Comparison of ENCODE assay signal across 8 cellular contexts in genomic region chr10:119025336-119025735, GRCh38. TPM values are rescaled to one million over a fixed set of nuclear protein-coding genes. Genes with fewer than 3 reads are reported as not detected.
DNase-seq lines count a peak whose midpoint lies in the region; ATAC-seq and TF ChIP-seq lines count a peak whose summit lies in the region.

No MANE protein-coding gene starts in this region.

- H3K9me3 Mint-ChIP-seq in activated T-helper 17 cell treated with anti-CD3 and anti-CD28 coated beads, Interleukin-2, amount 50 U/mL, for 72 hours: no peaks in the 10 kb centered on the region

- peak; percentile 63 for DNase-seq in HCEC 1CT
- DNase-seq in heart left ventricle: peak; percentile 82 to 96 (median 90)
- DNase-seq in smooth muscle cell of the brain vasculature (ENCODE audit: low read depth, low spot score): peak; percentile 47
- no peak for DNase-seq in activated CD4-positive, alpha-beta T cell treated with anti-CD3 and anti-CD28 coated beads, Interleukin-2, amount 50 U/mL, for 4 hours

- H3K4me1 Mint-ChIP-seq in activated T-helper 17 cell treated with anti-CD3 and anti-CD28 coated beads, Interleukin-2, amount 50 U/mL, for 72 hours: peaks cover 3% of the 10 kb centered on the region

- no peak overlapping the region for H3K27ac Mint-ChIP-seq in activated T-helper 17 cell treated with anti-CD3 and anti-CD28 coated beads, Interleukin-2, amount 50 U/mL, for 72 hours

- TF ChIP-seq POLR2A in heart left ventricle (IDR thresholded peaks at IDR 0.05): no peak

- WGBS in heart left ventricle, 4 donors: 17 to 40% (median 20%) methylated on average over 1 to 7 of the region's 7 CpGs

- H3K36me3 ChIP-seq in heart left ventricle: no peaks in the 10 kb centered on the region

- no peaks in the 10 kb centered on the region for H3K27me3 Mint-ChIP-seq in activated T-helper 17 cell treated with anti-CD3 and anti-CD28 coated beads, Interleukin-2, amount 50 U/mL, for 72 hours

- no peak overlapping the region for H3K4me3 ChIP-seq in heart left ventricle

- peak in 2 of 12 donors; percentile 9 to 34 for TF ChIP-seq CTCF in heart left ventricle (IDR thresholded peaks at IDR 0.05)

- H3K4me1 ChIP-seq in heart left ventricle: peaks cover 0 to 36% (median 18%) of the 10 kb centered on the region in 12 donors

- peak overlapping the region in 11 of 12 donors; percentile 73 to 95 (median 87) for H3K27ac ChIP-seq in heart left ventricle

- H3K27me3 ChIP-seq in heart left ventricle: peaks cover 0 to 5% (median 0%) of the 10 kb centered on the region in 9 donors

- no peak overlapping the region for H3K4me3 Mint-ChIP-seq in activated T-helper 17 cell treated with anti-CD3 and anti-CD28 coated beads, Interleukin-2, amount 50 U/mL, for 72 hours

- intact Hi-C loops in heart left ventricle (cut with DNase I): loop anchor here in 7 of 10 donors (2.0 to 10.0 kb wide), 8 partner anchors 58 to 461 kb away; partner anchors contain the start of gene CACUL1 (in 2 of the 7)

- no peaks in the 10 kb centered on the region for H3K9me3 ChIP-seq in heart left ventricle

- no peaks in the 10 kb centered on the region for H3K36me3 Mint-ChIP-seq in activated T-helper 17 cell treated with anti-CD3 and anti-CD28 coated beads, Interleukin-2, amount 50 U/mL, for 72 hours (ENCODE audit: low read depth)

- ATAC-seq in SK-N-SH treated with all-trans-retinoic acid at 6 μM for 48 hours (peak; percentile 63), heart left ventricle (peak; percentile 62 to 86 (median 78)), HG03196 (IDR thresholded peaks at IDR 0.05; ENCODE audit: unreplicated experiment) (no peak), HG03460 (IDR thresholded peaks at IDR 0.05; ENCODE audit: unreplicated experiment) (no peak)
- ATAC-seq in activated T-helper 17 cell treated with anti-CD3 and anti-CD28 coated beads, Interleukin-2, amount 50 U/mL, for 72 hours (replicated peaks): no peak

TF ChIP-seq in SK-N-SH treated with all-trans-retinoic acid at 6 μM for 48 hours, 23 proteins besides CTCF, POLR2A, EP300 and RAD21:
- TF ChIP-seq ZFP30 (CRISPR knock-in tag; IDR thresholded peaks at IDR 0.05) (no peak), ESRRG (CRISPR knock-in tag; IDR thresholded peaks at IDR 0.05) (no peak), PATZ1 (CRISPR knock-in tag; IDR thresholded peaks at IDR 0.05; ENCODE audit: borderline replicate concordance) (no peak), ZNF8 (CRISPR knock-in tag; IDR thresholded peaks at IDR 0.05) (no peak), CSRNP3 (CRISPR knock-in tag; IDR thresholded peaks at IDR 0.05) (no peak), ZFP3 (CRISPR knock-in tag; IDR thresholded peaks at IDR 0.05) (no peak), RARB (CRISPR knock-in tag; IDR thresholded peaks at IDR 0.05) (no peak), TCF4 (CRISPR knock-in tag; IDR thresholded peaks at IDR 0.05; ENCODE audit: borderline replicate concordance) (no peak)

RNA-seq across cellular contexts. Expression of gene NANOS1, which starts 4.2 kb away (rescaled TPM):
- 10 to 100 TPM in 4 of 9 donors, 1 to 10 TPM in 5; 3.3 to 35.5 (median 8.8) TPM for total RNA-seq in heart left ventricle
- polyA plus RNA-seq in heart left ventricle: 10 to 100 TPM in 1 of 2 donors, 1 to 10 TPM in 1; 7.1 to 41.4 TPM
- under 1 TPM; 0.11 to 0.30 TPM for total RNA-seq in activated T-helper 17 cell treated with anti-CD3 and anti-CD28 coated beads, Interleukin-2, amount 50 U/mL, for 72 hours

RNA-seq across cellular contexts. Expression of gene EIF3A, which starts 55.3 kb away (rescaled TPM):
- total RNA-seq in heart left ventricle: 100 to 1,000 TPM in 6 of 9 donors, 10 to 100 TPM in 3; 80.3 to 143 (median 110) TPM
- 10 to 100 TPM; 41.9 to 92.2 TPM for polyA plus RNA-seq in heart left ventricle
- total RNA-seq in activated T-helper 17 cell treated with anti-CD3 and anti-CD28 coated beads, Interleukin-2, amount 50 U/mL, for 72 hours: 100 to 1,000 TPM in 1 of 2 donors, 10 to 100 TPM in 1; 93.8 to 155 TPM

Comparison
In these comparisons a context has a peak if more than half of its experiments do, and no peak if none do; other contexts are left out.
1. DNase-seq: peak in HCEC 1CT (single experiment), heart left ventricle (5 of 5) and smooth muscle cell of the brain vasculature (single experiment); none in activated CD4-positive, alpha-beta T cell treated with anti-CD3 and anti-CD28 coated beads, Interleukin-2, amount 50 U/mL, for 4 hours (0 of 2).
2. ATAC-seq: peak in SK-N-SH treated with all-trans-retinoic acid at 6 μM for 48 hours (single experiment) and heart left ventricle (4 of 4); none in activated T-helper 17 cell treated with anti-CD3 and anti-CD28 coated beads, Interleukin-2, amount 50 U/mL, for 72 hours (single experiment), HG03196 (single experiment) and HG03460 (single experiment).